35 cellular contexts compared by ENCODE assay signal in the genomic region with DNA sequence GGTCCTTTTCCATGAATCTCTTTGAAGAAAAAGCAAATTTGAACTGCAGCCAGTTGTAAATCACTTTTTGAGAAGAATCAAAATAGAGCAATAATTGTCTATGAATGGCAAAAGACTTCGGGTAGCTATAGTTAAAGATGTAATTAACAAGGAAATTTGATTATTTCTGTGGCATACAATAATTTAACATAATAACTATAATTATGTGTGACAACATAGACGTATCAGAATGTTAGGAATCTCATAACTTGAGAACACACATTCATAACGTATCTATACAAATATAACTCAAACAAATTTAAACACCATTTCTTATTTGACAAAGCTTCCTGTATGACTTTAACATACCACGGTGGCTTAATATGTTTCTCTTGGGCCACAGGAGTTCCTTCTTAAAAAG.
"Had no signal": no experiment of that assay in that cellular context is flagged by ENCODE, and none has a peak within 500 bp of the region (broad histone marks: within the 10 kb centered on the region; RNA-seq: fewer than 3 reads in every experiment).

No MANE protein-coding gene starts in this region.

- H3K27ac ChIP-seq: KMS-11 had no signal

- H3K36me3 ChIP-seq: MG63 had no signal

- H3K4me2 ChIP-seq: KMS-11 had no signal

- H3K9me3 ChIP-seq: MG63 had no signal

- DNase-seq: Karpas-422, Kasumi-1, KBM-7, KG1, MG63, MM.1S, MV-4-11, NCI-H1048, NCI-H1092, NCI-H1092 treated with DMSO at 0.1 percent for 48 hours, NCI-H1105, NCI-H1105 treated with DMSO at 0.1 percent for 48 hours, NCI-H1417, NCI-H1417 treated with DMSO at 0.1 percent for 48 hours, NCI-H1436, NCI-H1436 treated with DMSO at 0.1 percent for 48 hours, NCI-H146, NCI-H1694, NCI-H1694 treated with DMSO at 0.1 percent for 48 hours, NCI-H187, NCI-H187 treated with DMSO at 0.1 percent for 48 hours, NCI-H1930, NCI-H2029, NCI-H2029 treated with DMSO at 0.1 percent for 48 hours, NCI-H2081, NCI-H2081 treated with DMSO at 0.1 percent for 48 hours, NCI-H2107, NCI-H2171, NCI-H2171 treated with DMSO at 0.1 percent for 48 hours, NCI-H2227 treated with DMSO at 0.1 percent for 48 hours, NCI-H226, NCI-H345, NCI-H446, NCI-H446 treated with DMSO at 0.1 percent for 48 hours had no signal

- H3K27me3 ChIP-seq: MG63 had no signal

- H3K9ac ChIP-seq: KMS-11 had no signal

- H3K4me3 ChIP-seq: MG63 had no signal
